Comparison of ENCODE assay signal across 9 cellular contexts in the genomic region with DNA sequence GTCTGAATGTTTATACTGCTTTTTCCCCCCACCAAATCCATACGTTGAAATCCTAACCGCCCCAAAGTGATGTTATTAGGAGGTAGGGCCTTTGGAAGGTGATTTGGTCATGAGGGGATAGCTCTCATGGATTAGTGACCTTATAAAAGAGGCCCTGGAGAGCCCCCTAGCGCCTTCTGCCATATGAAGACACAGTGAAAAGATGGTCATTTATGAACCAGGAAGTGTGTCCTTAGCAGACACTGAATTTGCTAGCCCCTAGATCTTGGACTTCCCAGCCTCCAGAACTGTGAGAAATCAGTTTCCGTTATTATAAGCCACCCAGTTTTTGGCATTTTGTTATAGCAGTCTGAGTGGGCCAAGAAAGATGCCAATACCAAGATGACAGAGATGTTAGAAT. TPM values are rescaled to one million over a fixed set of nuclear protein-coding genes. Genes with fewer than 3 reads are reported as not detected.
A peak's percentile ranks its signal among the peaks of the same experiment; 100 is the strongest.
DNase-seq lines count a peak whose midpoint lies in the region; ATAC-seq and TF ChIP-seq lines count a peak whose summit lies in the region.
"Had no signal": no experiment of that assay in that cellular context is flagged by ENCODE, and none has a peak within 500 bp of the region (broad histone marks: within the 10 kb centered on the region; RNA-seq: fewer than 3 reads in every experiment).

No MANE protein-coding gene starts in this region.

- intact Hi-C loops in activated CD8-positive, alpha-beta T cell treated with anti-CD3 and anti-CD28 coated beads for 36 hours (cut with micrococcal nuclease), result no loop called here

- H3K79me1 ChIP-seq in mesendoderm (ENCODE audit: low read length), result no peaks in the 10 kb centered on the region

- CTCF ChIA-PET in activated CD8-positive, alpha-beta T cell treated with anti-CD3 and anti-CD28 coated beads for 36 hours (lab: Charles Lee), result interaction anchor here (1.6 kb wide), 1 partner anchor 13 kb away, joined by 3 read pairs; no protein-coding TSS in a partner anchor

- peak; percentile 47 for TF ChIP-seq CTCF in GM13977 (IDR thresholded peaks at IDR 0.05; ENCODE audit: extremely low read depth, insufficient read depth, missing control alignments)
- TF ChIP-seq CTCF in activated CD8-positive, alpha-beta T cell treated with anti-CD3 and anti-CD28 coated beads for 36 hours (IDR thresholded peaks at IDR 0.05), result no peak

- H3K4ac ChIP-seq in mesendoderm (ENCODE audit: low read depth, low read length), result no peak overlapping the region

- WGBS in mesendoderm (ENCODE audit: extremely low coverage, insufficient coverage, low lambda C conversion rate), result no CpG with 5 or more reads among the region's 4 CpGs

- no peak overlapping the region for H3K4me2 ChIP-seq in mesendoderm (ENCODE audit: low read length)

- no peak overlapping the region for H2BK5ac ChIP-seq in mesendoderm (ENCODE audit: low read length)

- H4K8ac ChIP-seq in mesendoderm (ENCODE audit: low read depth, low read length), result no peak overlapping the region

- no peak overlapping the region for H2BK15ac ChIP-seq in mesendoderm (replicated peaks; ENCODE audit: low read depth)

- POLR2A ChIA-PET in activated CD8-positive, alpha-beta T cell treated with anti-CD3 and anti-CD28 coated beads for 36 hours (lab: Charles Lee), result interaction anchor here (0.8 to 1.5 kb wide), 2 partner anchors 11 to 13 kb away, joined by 4 to 5 read pairs; no protein-coding TSS in a partner anchor

- H3K9ac ChIP-seq in mesendoderm (ENCODE audit: low read length), result no peak overlapping the region

- DNase-seq in GM13977 (ENCODE audit: low spot score) (no peak), LHCN-M2 (ENCODE audit: low read depth) (peak; percentile 34), mesendoderm (peak; percentile 69), DMS79 treated with DMSO at 0.1 percent for 48 hours (lab: John Stamatoyannopoulos, UW) (no peak)
- DNase-seq in activated CD8-positive, alpha-beta T cell treated with anti-CD3 and anti-CD28 coated beads for 36 hours, result peak; percentile 55
- DNase-seq: left cardiac atrium; stimulated activated naive CD4-positive, alpha-beta T cell treated with Interleukin-2 at 50 U/mL for 16 hours had no signal

- peaks cover 2% of the 10 kb centered on the region for H3K4me1 ChIP-seq in mesendoderm (ENCODE audit: control insufficient read depth, low read depth, low read length)

- no peaks in the 10 kb centered on the region for H3K27me3 ChIP-seq in mesendoderm (ENCODE audit: insufficient read depth, low read length, poor library complexity)

- no peaks in the 10 kb centered on the region for H3K9me3 Mint-ChIP-seq in activated CD8-positive, alpha-beta T cell treated with anti-CD3 and anti-CD28 coated beads for 36 hours

- no peak overlapping the region for H2AK5ac ChIP-seq in mesendoderm (ENCODE audit: low read length)

- no peak overlapping the region for H3K18ac ChIP-seq in mesendoderm (ENCODE audit: low read length)

- no peak overlapping the region for H3K4me3 Mint-ChIP-seq in activated CD8-positive, alpha-beta T cell treated with anti-CD3 and anti-CD28 coated beads for 36 hours

- no peak overlapping the region for H2BK120ac ChIP-seq in mesendoderm (ENCODE audit: low read depth, low read length)

- no peak overlapping the region for H3K27ac ChIP-seq in mesendoderm (ENCODE audit: low read depth, low read length)

- H3K36me3 Mint-ChIP-seq in activated CD8-positive, alpha-beta T cell treated with anti-CD3 and anti-CD28 coated beads for 36 hours (ENCODE audit: low read depth), result no peaks in the 10 kb centered on the region

- H3K56ac ChIP-seq in mesendoderm (ENCODE audit: low read length), result no peak overlapping the region

- no peak overlapping the region for H4K5ac ChIP-seq in mesendoderm (ENCODE audit: low read length)

- no peaks in the 10 kb centered on the region for H3K36me3 ChIP-seq in mesendoderm (ENCODE audit: control insufficient read depth, insufficient read depth, low read length)

- H3K27me3 Mint-ChIP-seq in activated CD8-positive, alpha-beta T cell treated with anti-CD3 and anti-CD28 coated beads for 36 hours, result no peaks in the 10 kb centered on the region

- no peaks in the 10 kb centered on the region for H3K79me2 ChIP-seq in mesendoderm (ENCODE audit: control insufficient read depth, insufficient read depth, low read length)

- H3K4me3 ChIP-seq in mesendoderm (ENCODE audit: low read length), result no peak overlapping the region

- H3K4me1 Mint-ChIP-seq in activated CD8-positive, alpha-beta T cell treated with anti-CD3 and anti-CD28 coated beads for 36 hours (ENCODE audit: low read depth), result peaks cover 13% of the 10 kb centered on the region

- in situ Hi-C loops in GM13977 (cut with MboI; ENCODE audit: low pct_unique_long_range_greater_than_20kb, low sequenced_read_pairs, unreplicated experiment), result no loop called here

- no peak overlapping the region for H3K23ac ChIP-seq in mesendoderm (ENCODE audit: low read length)

- no peak for ATAC-seq in activated CD8-positive, alpha-beta T cell treated with anti-CD3 and anti-CD28 coated beads for 36 hours
- no peak for ATAC-seq in GM18511 (IDR thresholded peaks at IDR 0.05; ENCODE audit: unreplicated experiment)
- no peak for ATAC-seq in HG03460 (IDR thresholded peaks at IDR 0.05; ENCODE audit: unreplicated experiment)

- H3K27ac Mint-ChIP-seq in activated CD8-positive, alpha-beta T cell treated with anti-CD3 and anti-CD28 coated beads for 36 hours, result no peak overlapping the region

RNA-seq across cellular contexts. Expression of a gene that starts 7.2 kb away (rescaled TPM):
- 62.7 and 66.0 TPM in 2 replicates for total RNA-seq in LHCN-M2 (2014; rRNA removed)
- polyA plus RNA-seq in LHCN-M2 (2012), result 33.0 TPM
- total RNA-seq in activated CD8-positive, alpha-beta T cell treated with anti-CD3 and anti-CD28 coated beads for 36 hours, result 10 to 100 TPM; 55.9 to 58.1 TPM
- polyA plus RNA-seq in mesendoderm (2013, experiment 1 of 2), result 55.0 TPM
- 56.2 TPM for polyA plus RNA-seq in mesendoderm (2013, experiment 2 of 2)

RNA-seq across cellular contexts. Expression of a gene that starts 11.5 kb away (rescaled TPM):
- 55.7 and 84.9 TPM in 2 replicates for total RNA-seq in LHCN-M2 (2014; rRNA removed)
- 25.4 TPM for polyA plus RNA-seq in LHCN-M2 (2012)
- total RNA-seq in activated CD8-positive, alpha-beta T cell treated with anti-CD3 and anti-CD28 coated beads for 36 hours, result 100 to 1,000 TPM; 115 to 134 TPM
- polyA plus RNA-seq in mesendoderm (2013, experiment 1 of 2), result 194 TPM
- 191 TPM for polyA plus RNA-seq in mesendoderm (2013, experiment 2 of 2)

Comparison
In these comparisons a context has a peak if more than half of its experiments do, and no peak if none do; other contexts are left out.
1. DNase-seq: peak in LHCN-M2 (single experiment), activated CD8-positive, alpha-beta T cell treated with anti-CD3 and anti-CD28 coated beads for 36 hours (single experiment) and mesendoderm (single experiment); none in GM13977 (single experiment) and DMS79 treated with DMSO at 0.1 percent for 48 hours (single experiment).